ENCODE assay signal across 9 cellular contexts in the genomic region with DNA sequence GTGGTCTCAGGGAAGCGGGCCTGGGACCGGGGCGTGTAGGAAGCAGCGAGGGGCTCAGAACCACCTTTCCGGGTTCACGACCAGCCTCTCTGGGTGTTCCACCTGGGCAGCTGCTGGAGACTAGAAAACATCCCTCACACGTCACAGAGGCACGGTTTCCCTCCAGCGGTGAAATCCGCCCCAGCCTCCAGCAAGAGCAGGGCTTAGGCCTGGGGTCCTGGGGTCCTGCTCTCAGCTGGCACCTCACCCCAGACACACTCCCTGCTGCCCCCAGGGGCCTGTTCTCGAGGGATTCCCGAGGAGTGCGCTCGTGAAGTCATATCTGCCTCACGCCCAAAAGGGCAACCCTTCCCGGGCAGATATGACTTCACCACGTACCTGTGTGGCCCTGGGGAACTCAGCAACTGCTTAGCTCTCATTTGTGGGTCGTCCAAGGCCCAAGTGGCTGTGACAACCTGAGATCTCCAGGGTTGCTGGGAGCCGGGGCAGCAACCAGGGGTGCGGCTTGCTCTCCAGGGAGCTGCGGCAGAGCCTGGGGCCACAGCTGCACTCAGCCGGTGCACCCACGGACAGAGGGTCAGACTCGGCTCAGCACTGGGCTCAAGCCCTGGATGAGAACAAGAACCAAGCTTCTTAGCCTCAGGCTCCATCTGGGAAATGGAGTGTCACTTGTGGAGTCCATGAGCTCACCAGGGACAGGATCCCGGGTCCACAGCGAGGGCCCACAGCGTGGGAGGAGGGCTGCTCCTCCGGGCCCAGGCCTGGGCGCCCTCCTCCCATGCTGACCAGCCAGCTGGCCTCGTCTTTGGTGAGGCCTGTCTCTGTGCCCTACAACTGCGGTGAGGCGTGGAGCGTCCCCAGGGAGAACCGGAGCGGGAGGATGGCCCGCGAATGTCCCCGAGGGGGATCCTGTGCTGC. TPM values are rescaled to one million over a fixed set of nuclear protein-coding genes. Genes with fewer than 3 reads are reported as not detected.
DNase-seq lines count a peak whose midpoint lies in the region; ATAC-seq and TF ChIP-seq lines count a peak whose summit lies in the region.
"Had no signal": no experiment of that assay in that cellular context is flagged by ENCODE, and none has a peak within 500 bp of the region (broad histone marks: within the 10 kb centered on the region; RNA-seq: fewer than 3 reads in every experiment).

No MANE protein-coding gene starts in this region.

- no peak for ATAC-seq in left cardiac atrium
- no peak for ATAC-seq in left lobe of liver

- no peaks in the 10 kb centered on the region for H3K9me3 ChIP-seq in left ventricle myocardium inferior (replicated peaks)
- H3K9me3 ChIP-seq in iPS-20b (ENCODE audit: insufficient read depth, low read depth, low read length): no peaks in the 10 kb centered on the region
- H3K9me3 ChIP-seq: thyroid gland had no signal

- H3K27ac ChIP-seq in left ventricle myocardium inferior (replicated peaks) (no peak overlapping the region), iPS-20b (ENCODE audit: low read length) (no peak overlapping the region), urinary bladder (ENCODE audit: low read depth) (no peak overlapping the region)
- H3K27ac ChIP-seq: thyroid gland had no signal

- H3K36me3 ChIP-seq in left ventricle myocardium inferior (peaks cover 11% of the 10 kb centered on the region), iPS-20b (ENCODE audit: insufficient read depth, low read depth, low read length) (no peaks in the 10 kb centered on the region), urinary bladder (ENCODE audit: insufficient read depth) (peaks cover 2% of the 10 kb centered on the region)

- peak overlapping the region; percentile 4; the same call in 1 of the 2 replicates for H3K9ac ChIP-seq in iPS-20b (ENCODE audit: low read depth, low read length)

- H3K4me1 ChIP-seq in left ventricle myocardium inferior (peaks cover 14% of the 10 kb centered on the region), iPS-20b (ENCODE audit: insufficient read depth, low read length) (peaks cover 4% of the 10 kb centered on the region; the same call in 1 of the 2 replicates), urinary bladder (ENCODE audit: insufficient read depth) (no peaks in the 10 kb centered on the region)

- DNase-seq in left ventricle myocardium inferior: no peak
- no peak for DNase-seq in left cardiac atrium
- no peak for DNase-seq in left lobe of liver (ENCODE audit: low spot score)
- no peak for DNase-seq in HPDE6-E6E7 (ENCODE audit: extremely low spot score)
- no peak for DNase-seq in medulla oblongata (ENCODE audit: extremely low spot score)

- H3K27me3 ChIP-seq in left ventricle myocardium inferior (ENCODE audit: low read depth) (peaks cover 32% of the 10 kb centered on the region), iPS-20b (ENCODE audit: insufficient read depth, low read length) (peaks cover 9% of the 10 kb centered on the region)
- H3K27me3 ChIP-seq: thyroid gland had no signal

- H3K4me3 ChIP-seq in left ventricle myocardium inferior (peak overlapping the region; percentile 72), WI38 (ENCODE audit: low read depth, low read length) (peak overlapping the region; percentile 66), iPS-20b (ENCODE audit: low read length) (peak overlapping the region; percentile 75), urinary bladder (ENCODE audit: low read depth, low read length) (peak overlapping the region; percentile 47)

- TF ChIP-seq CTCF in left ventricle myocardium inferior (IDR thresholded peaks at IDR 0.05; ENCODE audit: borderline replicate concordance): no peak
- no peak for TF ChIP-seq CTCF in WI38 (IDR thresholded peaks at IDR 0.05; ENCODE audit: low read depth, low read length)

- intact Hi-C loops in left ventricle myocardium inferior (cut with micrococcal nuclease): no loop called here
- intact Hi-C loops in left cardiac atrium (cut with DNase I): no loop called here

- WGBS in urinary bladder: 75% methylated on average over 38 of the region's 38 CpGs

RNA-seq across cellular contexts. Expression of gene FNDC11, which starts 0.7 kb away (rescaled TPM):
- total RNA-seq in left ventricle myocardium inferior (0.14 TPM), left cardiac atrium (under 1 TPM in 1 of 2 donors, not detected in 1; 0.08 TPM), urinary bladder (0.63 TPM), left lobe of liver (not detected)
- 0.98 TPM for polyA plus RNA-seq in urinary bladder

RNA-seq across cellular contexts. Expression of gene SRMS, which starts 7.1 kb away (rescaled TPM):
- total RNA-seq in left ventricle myocardium inferior (not detected), left cardiac atrium (not detected), urinary bladder (0.48 TPM), left lobe of liver (not detected)
- polyA plus RNA-seq in urinary bladder: not detected
- total RNA-seq: thyroid gland had no signal

RNA-seq across cellular contexts. Expression of gene PTK6, which starts 17.4 kb away (rescaled TPM):
- total RNA-seq in left ventricle myocardium inferior: not detected
- under 1 TPM in 1 of 2 donors, not detected in 1; 0.29 TPM for total RNA-seq in left cardiac atrium
- total RNA-seq in urinary bladder: 2.8 TPM
- 3.4 TPM for polyA plus RNA-seq in urinary bladder
- total RNA-seq in left lobe of liver: 12.0 TPM

RNA-seq across cellular contexts. Expression of gene HELZ2, which starts 19.4 kb away (rescaled TPM):
- 10.6 TPM for total RNA-seq in left ventricle myocardium inferior
- total RNA-seq in left cardiac atrium: 10 to 100 TPM; 12.1 to 36.0 TPM
- 19.9 TPM for total RNA-seq in urinary bladder
- polyA plus RNA-seq in urinary bladder: 15.5 TPM
- 18.1 TPM for total RNA-seq in left lobe of liver

RNA-seq across cellular contexts. Expression of gene PPDPF, which starts 34.1 kb away (rescaled TPM):
- total RNA-seq in left ventricle myocardium inferior (371 TPM), left cardiac atrium (100 to 1,000 TPM; 215 to 241 TPM), urinary bladder (44.7 TPM), left lobe of liver (88.0 TPM)
- polyA plus RNA-seq in urinary bladder: 545 TPM
